In the genomic region with DNA sequence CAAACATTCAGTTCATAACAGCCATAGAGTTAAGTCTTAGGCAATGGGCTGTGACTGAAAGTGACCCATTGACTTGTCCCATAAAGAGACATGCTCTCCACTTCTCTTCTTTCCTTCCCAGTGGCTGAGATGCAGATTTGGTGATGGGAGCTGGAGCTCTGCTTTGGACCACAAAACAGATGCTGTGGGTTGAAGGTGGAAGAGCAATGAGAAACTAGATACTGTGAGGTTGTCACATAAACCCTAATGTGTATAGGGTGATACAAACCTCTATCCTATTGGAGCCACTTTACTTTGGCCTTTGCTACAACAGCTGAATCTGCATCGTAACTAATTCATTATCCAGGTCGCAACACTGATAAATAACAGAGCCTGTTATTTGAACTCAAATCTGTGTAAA, we compare ENCODE assay signal across 31 cellular contexts.
"Had no signal": no experiment of that assay in that cellular context is flagged by ENCODE, and none has a peak within 500 bp of the region (broad histone marks: within the 10 kb centered on the region; RNA-seq: fewer than 3 reads in every experiment).

No MANE protein-coding gene starts in this region.

- H3K4me3 Mint-ChIP-seq: activated CD4-positive, alpha-beta memory T cell treated with anti-CD3 and anti-CD28 coated beads for 36 hours; activated CD4-positive, alpha-beta T cell treated with anti-CD3 and anti-CD28 coated beads for 36 hours; activated CD4-positive, alpha-beta T cell treated with anti-CD3 and anti-CD28 coated beads, Interleukin-2, amount 10 ng/mL, durations not matched to agents 24 days and 14 days; activated CD8-positive, alpha-beta memory T cell treated with anti-CD3 and anti-CD28 coated beads, Interleukin-2, amount 10 ng/mL, durations not matched to agents 7 days and 5 days; activated CD8-positive, alpha-beta T cell treated with anti-CD3 and anti-CD28 coated beads, Interleukin-2, amount 10 ng/mL, durations not matched to agents 7 days and 5 days; activated naive CD4-positive, alpha-beta T cell treated with anti-CD3 and anti-CD28 coated beads for 36 hours; activated naive CD8-positive, alpha-beta T cell treated with anti-CD3 and anti-CD28 coated beads, Interleukin-2, amount 10 ng/mL, durations not matched to agents 7 days and 5 days; activated T-helper 1 cell treated with anti-CD3 and anti-CD28 coated beads, Interleukin-12 subunit alpha, Interleukin-12 subunit beta, Interleukin-2, Interleukin-4 antibody, amounts not matched to agents 30 ng/mL and 10 ng/mL and 1 ng/mL, durations not matched to agents 14 hours and 24 hours and 36 hours; central memory CD8-positive, alpha-beta T cell; effector memory CD8-positive, alpha-beta T cell had no signal

- H3K9me3 Mint-ChIP-seq: activated CD4-positive, alpha-beta memory T cell treated with anti-CD3 and anti-CD28 coated beads for 36 hours; activated CD4-positive, alpha-beta T cell treated with anti-CD3 and anti-CD28 coated beads, Interleukin-2, amount 10 ng/mL, durations not matched to agents 24 days and 14 days; activated naive CD4-positive, alpha-beta T cell treated with anti-CD3 and anti-CD28 coated beads for 36 hours; activated naive CD4-positive, alpha-beta T cell treated with anti-CD3 and anti-CD28 coated beads, Interleukin-2, amount 50 U/mL, for 72 hours; activated naive CD8-positive, alpha-beta T cell treated with anti-CD3 and anti-CD28 coated beads, Interleukin-2, amount 10 ng/mL, durations not matched to agents 7 days and 5 days; activated T-helper 1 cell treated with anti-CD3 and anti-CD28 coated beads, Interleukin-12 subunit alpha, Interleukin-12 subunit beta, Interleukin-2, Interleukin-4 antibody, amounts not matched to agents 30 ng/mL and 10 ng/mL and 1 ng/mL, durations not matched to agents 14 hours and 24 hours and 36 hours; activated T-helper 2 cell treated with anti-CD3 and anti-CD28 coated beads, Interferon-gamma antibody, Interleukin-2, Interleukin-4, amounts not matched to agents 10 μg/mL and 5 μg/mL and 100 μg/mL, durations not matched to agents 14 hours and 24 hours and 36 hours; central memory CD8-positive, alpha-beta T cell; effector memory CD8-positive, alpha-beta T cell had no signal

- FAIRE-seq: colon had no signal

- H3K27me3 ChIP-seq: ascending aorta, breast epithelium, esophagus muscularis mucosa, foreskin keratinocyte, gastrocnemius medialis had no signal

- H3K36me3 Mint-ChIP-seq: activated CD4-positive, alpha-beta memory T cell treated with anti-CD3 and anti-CD28 coated beads for 36 hours; activated CD8-positive, alpha-beta memory T cell treated with anti-CD3 and anti-CD28 coated beads, Interleukin-2, amount 10 ng/mL, durations not matched to agents 7 days and 5 days; activated naive CD4-positive, alpha-beta T cell treated with anti-CD3 and anti-CD28 coated beads, Interleukin-2, amount 50 U/mL, for 72 hours; activated naive CD8-positive, alpha-beta T cell treated with anti-CD3 and anti-CD28 coated beads, Interleukin-2, amount 10 ng/mL, durations not matched to agents 7 days and 5 days; brain had no signal

- H3K27me3 Mint-ChIP-seq: activated CD4-positive, alpha-beta memory T cell treated with anti-CD3 and anti-CD28 coated beads for 36 hours; activated CD4-positive, alpha-beta T cell treated with anti-CD3 and anti-CD28 coated beads for 36 hours; brain had no signal

- H3K9me3 ChIP-seq: ascending aorta, breast epithelium, esophagus muscularis mucosa, gastrocnemius medialis had no signal

- H3K4me1 ChIP-seq: ascending aorta, breast epithelium, foreskin keratinocyte had no signal

- H3K27ac ChIP-seq: ascending aorta, breast epithelium, esophagus muscularis mucosa, foreskin keratinocyte had no signal

- ATAC-seq: activated CD4-positive, alpha-beta T cell treated with anti-CD3 and anti-CD28 coated beads for 36 hours; activated CD8-positive, alpha-beta memory T cell treated with anti-CD3 and anti-CD28 coated beads, Interleukin-2, amount 10 ng/mL, durations not matched to agents 7 days and 5 days; activated CD8-positive, alpha-beta T cell treated with anti-CD3 and anti-CD28 coated beads, Interleukin-2, amount 10 ng/mL, durations not matched to agents 7 days and 5 days; activated naive CD4-positive, alpha-beta T cell treated with anti-CD3 and anti-CD28 coated beads, Interleukin-2, amount 50 U/mL, for 72 hours; effector memory CD8-positive, alpha-beta T cell; foreskin keratinocyte had no signal

- DNase-seq: activated CD4-positive, alpha-beta memory T cell treated with anti-CD3 and anti-CD28 coated beads for 36 hours; activated CD4-positive, alpha-beta T cell treated with anti-CD3 and anti-CD28 coated beads for 36 hours; activated CD4-positive, alpha-beta T cell treated with anti-CD3 and anti-CD28 coated beads, Interleukin-2, amount 10 ng/mL, durations not matched to agents 24 days and 14 days; activated CD4-positive, CD25-positive, alpha-beta regulatory T cell; activated CD4-positive, CD25-positive, alpha-beta regulatory T cell treated with anti-CD3 and anti-CD28 coated beads, Interleukin-2, amount 50 U/mL, for 72 hours; activated CD8-positive, alpha-beta memory T cell treated with anti-CD3 and anti-CD28 coated beads, Interleukin-2, amount 10 ng/mL, durations not matched to agents 7 days and 5 days; activated CD8-positive, alpha-beta memory T cell treated with anti-CD3 and anti-CD28 coated beads, Interleukin-2, amount 50 U/mL, for 4 hours; activated CD8-positive, alpha-beta T cell treated with anti-CD3 and anti-CD28 coated beads, Interleukin-2, amount 10 ng/mL, durations not matched to agents 7 days and 5 days; activated effector memory CD4-positive, alpha-beta T cell treated with anti-CD3 and anti-CD28 coated beads, Interleukin-2, amount 50 U/mL, for 16 hours; activated naive CD4-positive, alpha-beta T cell treated with anti-CD3 and anti-CD28 coated beads for 36 hours; activated naive CD8-positive, alpha-beta T cell treated with anti-CD3 and anti-CD28 coated beads, Interleukin-2, amount 10 ng/mL, durations not matched to agents 7 days and 5 days; activated T-cell treated with anti-CD3 and anti-CD28 coated beads, Interleukin-2, amount 50 U/mL, for 1 hour; activated T-cell treated with anti-CD3 and anti-CD28 coated beads, Interleukin-2, amount 50 U/mL, for 48 hours; cortex of kidney; dermis blood vessel endothelial cell; effector CD4-positive, alpha-beta T cell; effector memory CD8-positive, alpha-beta T cell; erythroblast; foreskin keratinocyte; gastrocnemius medialis; glutamatergic neuron; T-helper 2 cell had no signal

- H3K27ac Mint-ChIP-seq: activated CD4-positive, alpha-beta memory T cell treated with anti-CD3 and anti-CD28 coated beads for 36 hours; activated CD4-positive, alpha-beta T cell treated with anti-CD3 and anti-CD28 coated beads for 36 hours; activated CD4-positive, alpha-beta T cell treated with anti-CD3 and anti-CD28 coated beads, Interleukin-2, amount 10 ng/mL, durations not matched to agents 24 days and 14 days; activated CD8-positive, alpha-beta memory T cell treated with anti-CD3 and anti-CD28 coated beads, Interleukin-2, amount 10 ng/mL, durations not matched to agents 7 days and 5 days; activated CD8-positive, alpha-beta T cell treated with anti-CD3 and anti-CD28 coated beads, Interleukin-2, amount 10 ng/mL, durations not matched to agents 7 days and 5 days; activated naive CD4-positive, alpha-beta T cell treated with anti-CD3 and anti-CD28 coated beads for 36 hours; activated naive CD8-positive, alpha-beta T cell treated with anti-CD3 and anti-CD28 coated beads, Interleukin-2, amount 10 ng/mL, durations not matched to agents 7 days and 5 days; activated T-helper 1 cell treated with anti-CD3 and anti-CD28 coated beads, Interleukin-12 subunit alpha, Interleukin-12 subunit beta, Interleukin-2, Interleukin-4 antibody, amounts not matched to agents 30 ng/mL and 10 ng/mL and 1 ng/mL, durations not matched to agents 14 hours and 24 hours and 36 hours; activated T-helper 2 cell treated with anti-CD3 and anti-CD28 coated beads, Interferon-gamma antibody, Interleukin-2, Interleukin-4, amounts not matched to agents 10 μg/mL and 5 μg/mL and 100 μg/mL, durations not matched to agents 14 hours and 24 hours and 36 hours; effector memory CD8-positive, alpha-beta T cell had no signal

- H3K4me1 Mint-ChIP-seq: activated CD4-positive, alpha-beta T cell treated with anti-CD3 and anti-CD28 coated beads, Interleukin-2, amount 10 ng/mL, durations not matched to agents 24 days and 14 days; activated CD8-positive, alpha-beta memory T cell treated with anti-CD3 and anti-CD28 coated beads, Interleukin-2, amount 10 ng/mL, durations not matched to agents 7 days and 5 days; activated naive CD8-positive, alpha-beta T cell treated with anti-CD3 and anti-CD28 coated beads, Interleukin-2, amount 10 ng/mL, durations not matched to agents 7 days and 5 days; central memory CD8-positive, alpha-beta T cell had no signal

- H3K36me3 ChIP-seq: ascending aorta, breast epithelium, esophagus muscularis mucosa, gastrocnemius medialis had no signal

- H3K4me3 ChIP-seq: ascending aorta, breast epithelium, esophagus muscularis mucosa, gastrocnemius medialis had no signal
